ENCODE assay signal across 20 cellular contexts in the genomic region with DNA sequence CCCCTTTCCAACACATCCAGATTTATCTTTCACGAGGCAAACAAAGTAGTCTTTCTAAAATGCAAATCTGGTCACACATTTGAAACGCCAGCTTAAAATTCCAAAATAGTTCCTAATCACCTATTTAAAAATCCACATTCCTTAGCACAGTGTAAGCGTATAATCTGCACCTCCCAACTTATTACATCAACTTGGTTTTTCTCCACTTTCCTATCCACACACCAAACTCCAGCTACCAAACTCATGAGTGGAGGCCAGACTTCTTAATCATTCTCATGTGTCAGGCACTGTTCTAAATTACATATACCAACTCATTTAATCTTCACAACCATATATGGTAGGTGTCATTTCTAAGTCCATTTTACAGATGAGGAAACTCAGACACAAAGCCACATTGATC. TPM values are rescaled to one million over a fixed set of nuclear protein-coding genes. Genes with fewer than 3 reads are reported as not detected.
DNase-seq lines count a peak whose midpoint lies in the region; ATAC-seq, FAIRE-seq and TF ChIP-seq lines count a peak whose summit lies in the region.
"Had no signal": no experiment of that assay in that cellular context is flagged by ENCODE, and none has a peak within 500 bp of the region (broad histone marks: within the 10 kb centered on the region; RNA-seq: fewer than 3 reads in every experiment).

No MANE protein-coding gene starts in this region.

- no peaks in the 10 kb centered on the region for H3K27me3 ChIP-seq in foreskin keratinocyte
- H3K27me3 ChIP-seq: Peyer's patch, SJCRH30 had no signal

- FAIRE-seq in GM12892 (lab: Jason Lieb, UNC) = peak; percentile 56

- no peak for TF ChIP-seq POLR2A in GM12892 (IDR thresholded peaks at IDR 0.05; ENCODE audit: low read depth, low read length)
- TF ChIP-seq POLR2A in erythroblast (IDR thresholded peaks at IDR 0.05; ENCODE audit: low read length) = no peak

- no peak for ATAC-seq in foreskin keratinocyte
- ATAC-seq in omental fat pad (ENCODE audit: low FRiP score) = no peak
- ATAC-seq: HCT116 had no signal

- DNase-seq in GM12892 (ENCODE audit: insufficient read length) (no peak), astrocyte of the hippocampus (ENCODE audit: low read depth, low spot score) (peak; percentile 47), foreskin keratinocyte (peak; percentile 3 to 6), amniotic stem cell (lab: John Stamatoyannopoulos, UW) (no peak), omental fat pad (ENCODE audit: low spot score) (no peak), erythroblast (lab: John Stamatoyannopoulos, UW) (no peak), NCI-H1436 (lab: John Stamatoyannopoulos, UW) (no peak)
- DNase-seq: AML-193; C1 segment of cervical spinal cord; CD8-positive, alpha-beta memory T cell; DMS53; IMR-90; NCI-H1105; NCI-H2029 treated with DMSO at 0.1 percent for 48 hours; NCI-H345; NCI-H524 treated with DMSO at 0.1 percent for 48 hours; Peyer's patch; SJCRH30 had no signal

- no peak overlapping the region for H3K27ac ChIP-seq in foreskin keratinocyte
- H3K27ac ChIP-seq: KMS-11, Peyer's patch, SJCRH30 had no signal

- H3K4me1 ChIP-seq in foreskin keratinocyte = no peaks in the 10 kb centered on the region
- H3K4me1 ChIP-seq: Peyer's patch, SJCRH30 had no signal

- TF ChIP-seq CTCF in foreskin keratinocyte (conservative IDR thresholded peaks at IDR 0.05) (no peak), omental fat pad (IDR thresholded peaks at IDR 0.05) (no peak)

RNA-seq across cellular contexts. Expression of gene ENOX2, which starts 33.8 kb away (rescaled TPM):
- 6.8 TPM for polyA plus RNA-seq in GM12892 (2012; ENCODE audit: missing spikeins)
- total RNA-seq in foreskin keratinocyte (14.7 and 14.9 TPM in 2 replicates), omental fat pad (10 to 100 TPM; 10.2 to 27.0 (median 12.9) TPM)
- 5.8 and 7.1 TPM in 2 replicates for polyA plus RNA-seq in foreskin keratinocyte

Comparison
In these comparisons a context has a peak if more than half of its experiments do, and no peak if none do; other contexts are left out.
1. DNase-seq: peak in astrocyte of the hippocampus (single experiment) and foreskin keratinocyte (2 of 2); none in GM12892 (single experiment), amniotic stem cell (single experiment), omental fat pad (single experiment), erythroblast (0 of 2) and NCI-H1436 (single experiment).